ENCODE assay signal across 8 cellular contexts in genomic region chr3:149377408-149378111, GRCh38. TPM values are rescaled to one million over a fixed set of nuclear protein-coding genes. Genes with fewer than 3 reads are reported as not detected.
DNase-seq lines count a peak whose midpoint lies in the region; ATAC-seq and TF ChIP-seq lines count a peak whose summit lies in the region.

A gene with protein sequence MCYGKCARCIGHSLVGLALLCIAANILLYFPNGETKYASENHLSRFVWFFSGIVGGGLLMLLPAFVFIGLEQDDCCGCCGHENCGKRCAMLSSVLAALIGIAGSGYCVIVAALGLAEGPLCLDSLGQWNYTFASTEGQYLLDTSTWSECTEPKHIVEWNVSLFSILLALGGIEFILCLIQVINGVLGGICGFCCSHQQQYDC (minus strand): TSS chr3:149377649. CDS start chr3:149377547, 102 bp downstream.

- H3K9me3 ChIP-seq in AG04450 (ENCODE audit: control insufficient read depth, insufficient read depth, low read length): no peaks in the 10 kb centered on the region
- no peaks in the 10 kb centered on the region for H3K9me3 ChIP-seq in liver (ENCODE audit: control insufficient read depth in 4 of 4, low read length in 3 of 4)

- H3K27ac ChIP-seq in AG04450 (ENCODE audit: low read depth, low read length) (peak within 1 kb of the TSS; percentile 80), liver (ENCODE audit: low read depth in 1 of 2, low read length in 2 of 2) (peak within 1 kb of the TSS; percentile 58 to 79)

- no peak for TF ChIP-seq RAD21 in liver (IDR thresholded peaks at IDR 0.05)

- DNase-seq in AG04450 (ENCODE audit: low read depth, low spot score) (peak; percentile 78), NCI-H1092 treated with DMSO at 0.1 percent for 48 hours (lab: John Stamatoyannopoulos, UW) (peak; percentile 87), cardiac fibroblast (ENCODE audit: low read depth in 2 of 2) (peak; percentile 98 to 99), type B pancreatic cell (ENCODE audit: extremely low spot score, unreplicated experiment) (no peak)
- no peak for DNase-seq in activated CD8-positive, alpha-beta memory T cell treated with anti-CD3 and anti-CD28 coated beads, Interleukin-2, amount 50 U/mL, for 48 hours

- H3K4me1 ChIP-seq in liver (ENCODE audit: control insufficient read depth in 4 of 4, insufficient read depth in 4 of 4, low read length in 3 of 4): peaks cover 2 to 25% (median 14%) of the 10 kb centered on the region in 4 donors

- H3K9me3 Mint-ChIP-seq in type B pancreatic cell: peaks cover 6% of the 10 kb centered on the region

- WGBS in liver: 62% methylated on average over 13 of the region's 13 CpGs

- peak within 1 kb of the TSS; percentile 86 for H3K27ac Mint-ChIP-seq in type B pancreatic cell

- POLR2A ChIA-PET in AG04450 (lab: Yijun Ruan, JAX): interaction anchor here (1.0 to 1.4 kb wide), 3 partner anchors 9 to 24 kb away, joined by 3 to 4 read pairs (median 4); no protein-coding TSS in a partner anchor

- H3K4me3 ChIP-seq in AG04450 (ENCODE audit: low read depth, low read length) (peak within 1 kb of the TSS; percentile 65), cardiac fibroblast (replicated peaks in 1 of 2; ENCODE audit: low read depth in 2 of 2, low read length in 2 of 2) (peak within 1 kb of the TSS; percentile 62 to 76), liver (ENCODE audit: low read depth in 1 of 3, low read length in 3 of 3) (peak within 1 kb of the TSS; percentile 42 to 67 (median 45))

- H3K4me1 Mint-ChIP-seq in type B pancreatic cell (ENCODE audit: unreplicated experiment): peaks cover 29% of the 10 kb centered on the region

- peak within 1 kb of the TSS; percentile 80 for H3K4me3 Mint-ChIP-seq in type B pancreatic cell

- peak within 1 kb of the TSS; percentile 35 to 71 for H3K9ac ChIP-seq in liver (ENCODE audit: low read depth in 1 of 2, low read length in 2 of 2)

- peaks cover 10% of the 10 kb centered on the region for H3K36me3 Mint-ChIP-seq in type B pancreatic cell

- H3K27me3 ChIP-seq in AG04450 (ENCODE audit: control insufficient read depth, insufficient read depth, low read length) (no peaks in the 10 kb centered on the region), liver (ENCODE audit: control insufficient read depth in 4 of 4, insufficient read depth in 4 of 4, low read length in 3 of 4) (no peaks in the 10 kb centered on the region)

- peaks cover 0 to 3% (median 0%) of the 10 kb centered on the region in 4 donors for H3K36me3 ChIP-seq in liver (ENCODE audit: control insufficient read depth in 4 of 4, insufficient read depth in 3 of 4, low read depth in 1 of 4, low read length in 3 of 4)

- ATAC-seq in HG02970 (IDR thresholded peaks at IDR 0.05; ENCODE audit: low FRiP score, unreplicated experiment): no peak
- no peak for ATAC-seq in HG02610 (IDR thresholded peaks at IDR 0.05; ENCODE audit: unreplicated experiment)

- CTCF ChIA-PET in AG04450 (lab: Charles Lee): interaction anchor here (0.6 to 1.1 kb wide), 3 partner anchors 102 to 422 kb away, joined by 3 to 5 read pairs (median 3); no protein-coding TSS in a partner anchor

- TF ChIP-seq CTCF in AG04450 (IDR thresholded peaks at IDR 0.05; ENCODE audit: low read depth, low read length) (no peak), cardiac fibroblast (IDR thresholded peaks at IDR 0.05; ENCODE audit: low read depth, low read length) (peak; percentile 3), liver (IDR thresholded peaks at IDR 0.05; ENCODE audit: low read depth, low read length, missing input control) (no peak), type B pancreatic cell (conservative IDR thresholded peaks at IDR 0.05) (no peak)

- H3K27me3 Mint-ChIP-seq in type B pancreatic cell: no peaks in the 10 kb centered on the region

TF ChIP-seq in liver, 16 proteins besides CTCF, POLR2A, EP300 and RAD21:
- TF ChIP-seq NR2F2 (IDR thresholded peaks at IDR 0.05): peak; percentile 17
- TF ChIP-seq REST (IDR thresholded peaks at IDR 0.05): no peak
- no peak for TF ChIP-seq JUND (IDR thresholded peaks at IDR 0.05)
- TF ChIP-seq GABPA (IDR thresholded peaks at IDR 0.05 in 1 of 2, conservative IDR thresholded peaks at IDR 0.05 in 1 of 2): no peak
- no peak for TF ChIP-seq HNF4A (conservative IDR thresholded peaks at IDR 0.05)
- TF ChIP-seq, protein P1, sequence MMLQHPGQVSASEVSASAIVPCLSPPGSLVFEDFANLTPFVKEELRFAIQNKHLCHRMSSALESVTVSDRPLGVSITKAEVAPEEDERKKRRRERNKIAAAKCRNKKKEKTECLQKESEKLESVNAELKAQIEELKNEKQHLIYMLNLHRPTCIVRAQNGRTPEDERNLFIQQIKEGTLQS (IDR thresholded peaks at IDR 0.05): no peak
- TF ChIP-seq SP1 (IDR thresholded peaks at IDR 0.05): peak; percentile 38
- no peak for TF ChIP-seq FOXA1 (IDR thresholded peaks at IDR 0.05)
- TF ChIP-seq YY1 (IDR thresholded peaks at IDR 0.05): peak; percentile 2
- TF ChIP-seq MAX (IDR thresholded peaks at IDR 0.05): no peak
- peak; percentile 22 for TF ChIP-seq FOXA2 (IDR thresholded peaks at IDR 0.05)
- no peak for TF ChIP-seq EGR1 (IDR thresholded peaks at IDR 0.05; ENCODE audit: low read depth in 2 of 2)
- no peak for TF ChIP-seq ZBTB33 (IDR thresholded peaks at IDR 0.05)
- TF ChIP-seq TAF1 (conservative IDR thresholded peaks at IDR 0.05): peak; percentile 81
- TF ChIP-seq HNF4G (IDR thresholded peaks at IDR 0.05): no peak
- TF ChIP-seq RXRA (IDR thresholded peaks at IDR 0.05): peak in 1 of 2 donors; percentile 22

RNA-seq across cellular contexts. Expression of the gene that starts here (rescaled TPM):
- 232 and 260 TPM in 2 replicates for polyA plus RNA-seq in AG04450 (2011; rRNA removed)
- polyA minus RNA-seq in AG04450 (2011; rRNA and poly(A)+ RNA removed): 189 and 207 TPM in 2 replicates
- 10 to 100 TPM; 21.5 to 31.5 TPM for total RNA-seq in liver
- 10 to 100 TPM; 20.0 to 28.8 TPM for polyA plus RNA-seq in liver
- total RNA-seq in type B pancreatic cell (ENCODE audit: low replicate concordance): 39.4 and 82.3 TPM in 2 replicates

Comparison
In these comparisons a context has a peak if more than half of its experiments do, and no peak if none do; other contexts are left out.
1. DNase-seq: peak in AG04450 (single experiment), NCI-H1092 treated with DMSO at 0.1 percent for 48 hours (single experiment) and cardiac fibroblast (2 of 2); none in type B pancreatic cell (single experiment) and activated CD8-positive, alpha-beta memory T cell treated with anti-CD3 and anti-CD28 coated beads, Interleukin-2, amount 50 U/mL, for 48 hours (single experiment).
2. Peak in every context shown above with its lines, with median percentiles within 50 percentile points of each other: H3K4me3 ChIP-seq.